12 cellular contexts compared by ENCODE assay signal in genomic region chr18:79682481-79682880, GRCh38. TPM values are rescaled to one million over a fixed set of nuclear protein-coding genes. Genes with fewer than 3 reads are reported as not detected.
DNase-seq lines count a peak whose midpoint lies in the region; ATAC-seq and TF ChIP-seq lines count a peak whose summit lies in the region.
"Had no signal": no experiment of that assay in that cellular context is flagged by ENCODE, and none has a peak within 500 bp of the region (broad histone marks: within the 10 kb centered on the region; RNA-seq: fewer than 3 reads in every experiment).

No MANE protein-coding gene starts in this region.

- peaks cover 33% of the 10 kb centered on the region for H3K4me1 ChIP-seq in mucosa of descending colon (ENCODE audit: low read depth)

- H3K4me1 Mint-ChIP-seq in activated naive CD4-positive, alpha-beta T cell treated with anti-CD3 and anti-CD28 coated beads, Interleukin-2, amount 10 ng/mL, durations not matched to agents 7 days and 5 days, result peaks cover 76% of the 10 kb centered on the region
- H3K4me1 Mint-ChIP-seq in WTC11 (peaks cover 27% of the 10 kb centered on the region), glutamatergic neuron (ENCODE audit: low read depth, unreplicated experiment) (peaks cover 10% of the 10 kb centered on the region)
- peaks cover 37 to 62% of the 10 kb centered on the region in 2 donors for H3K4me1 Mint-ChIP-seq in stimulated activated naive B cell treated with anti-CD40 and anti-IgM and Interleukin-4, amounts not matched to agents 10 μg/mL and 1 μg/mL and 100 μg/mL, for 72 hours

- H3K9me3 Mint-ChIP-seq in activated naive CD4-positive, alpha-beta T cell treated with anti-CD3 and anti-CD28 coated beads, Interleukin-2, amount 10 ng/mL, durations not matched to agents 7 days and 5 days, result no peaks in the 10 kb centered on the region
- no peaks in the 10 kb centered on the region for H3K9me3 Mint-ChIP-seq in WTC11
- peaks cover 9% of the 10 kb centered on the region for H3K9me3 Mint-ChIP-seq in glutamatergic neuron (ENCODE audit: unreplicated experiment)
- no peaks in the 10 kb centered on the region for H3K9me3 Mint-ChIP-seq in stimulated activated naive B cell treated with anti-CD40 and anti-IgM and Interleukin-4, amounts not matched to agents 10 μg/mL and 1 μg/mL and 100 μg/mL, for 72 hours

- POLR2A ChIA-PET in WTC11 (lab: Charles Lee), result no interaction called here

- peak overlapping the region; percentile 87 for H3K4me3 Mint-ChIP-seq in activated naive CD4-positive, alpha-beta T cell treated with anti-CD3 and anti-CD28 coated beads, Interleukin-2, amount 10 ng/mL, durations not matched to agents 7 days and 5 days
- H3K4me3 Mint-ChIP-seq in WTC11, result no peak overlapping the region
- H3K4me3 Mint-ChIP-seq in glutamatergic neuron (ENCODE audit: unreplicated experiment), result peak overlapping the region; percentile 41
- peak overlapping the region in 1 of 2 donors; percentile 74 for H3K4me3 Mint-ChIP-seq in stimulated activated naive B cell treated with anti-CD40 and anti-IgM and Interleukin-4, amounts not matched to agents 10 μg/mL and 1 μg/mL and 100 μg/mL, for 72 hours

- TF ChIP-seq CTCF in WTC11 (IDR thresholded peaks at IDR 0.05) (no peak), glutamatergic neuron (IDR thresholded peaks at IDR 0.05; ENCODE audit: partially characterized antibody, unreplicated experiment) (no peak), mucosa of descending colon (IDR thresholded peaks at IDR 0.05) (no peak)

- no peak for DNase-seq in activated naive CD4-positive, alpha-beta T cell treated with anti-CD3 and anti-CD28 coated beads, Interleukin-2, amount 10 ng/mL, durations not matched to agents 7 days and 5 days
- no peak for DNase-seq in activated naive CD4-positive, alpha-beta T cell treated with Interleukin-2 at 50 U/mL for 16 hours
- no peak for DNase-seq in WTC11 (ENCODE audit: low spot score)
- DNase-seq in glutamatergic neuron, result no peak
- no peak for DNase-seq in stimulated activated naive B cell treated with anti-CD40 and anti-IgM and Interleukin-4, amounts not matched to agents 10 μg/mL and 1 μg/mL and 100 μg/mL, for 72 hours
- DNase-seq in mucosa of descending colon, result no peak
- DNase-seq in NCI-H1930 (lab: John Stamatoyannopoulos, UW), result no peak
- DNase-seq in OCI-M2 (lab: John Stamatoyannopoulos, UW; ENCODE audit: unreplicated experiment), result no peak
- DNase-seq: left ventricle myocardium superior, NCI-H187 treated with DMSO at 0.1 percent for 48 hours, NCI-H526, right lobe of liver had no signal

- peak overlapping the region; percentile 95 for H3K27ac Mint-ChIP-seq in activated naive CD4-positive, alpha-beta T cell treated with anti-CD3 and anti-CD28 coated beads, Interleukin-2, amount 10 ng/mL, durations not matched to agents 7 days and 5 days
- peak overlapping the region; percentile 62; the same call in 1 of the 2 replicates for H3K27ac Mint-ChIP-seq in WTC11
- H3K27ac Mint-ChIP-seq in glutamatergic neuron (ENCODE audit: unreplicated experiment), result no peak overlapping the region
- peak overlapping the region; percentile 94 for H3K27ac Mint-ChIP-seq in stimulated activated naive B cell treated with anti-CD40 and anti-IgM and Interleukin-4, amounts not matched to agents 10 μg/mL and 1 μg/mL and 100 μg/mL, for 72 hours

- intact Hi-C loops in mucosa of descending colon (cut with DNase I, micrococcal nuclease), result no loop called here

- no peak for ATAC-seq in WTC11
- no peak for ATAC-seq in stimulated activated naive B cell treated with anti-CD40 and anti-IgM and Interleukin-4, amounts not matched to agents 10 μg/mL and 1 μg/mL and 100 μg/mL, for 72 hours (replicated peaks)
- no peak for ATAC-seq in mucosa of descending colon
- ATAC-seq: left ventricle myocardium superior, right lobe of liver had no signal

- H3K36me3 Mint-ChIP-seq in activated naive CD4-positive, alpha-beta T cell treated with anti-CD3 and anti-CD28 coated beads, Interleukin-2, amount 10 ng/mL, durations not matched to agents 7 days and 5 days, result peaks cover 53% of the 10 kb centered on the region
- no peaks in the 10 kb centered on the region for H3K36me3 Mint-ChIP-seq in WTC11
- peaks cover 6% of the 10 kb centered on the region for H3K36me3 Mint-ChIP-seq in glutamatergic neuron (ENCODE audit: unreplicated experiment)
- H3K36me3 Mint-ChIP-seq in stimulated activated naive B cell treated with anti-CD40 and anti-IgM and Interleukin-4, amounts not matched to agents 10 μg/mL and 1 μg/mL and 100 μg/mL, for 72 hours, result peaks cover 12 to 28% of the 10 kb centered on the region in 2 donors

- CTCF ChIA-PET in activated naive CD4-positive, alpha-beta T cell treated with anti-CD3 and anti-CD28 coated beads, Interleukin-2, amount 10 ng/mL, durations not matched to agents 7 days and 5 days (lab: Charles Lee), result no interaction called here
- CTCF ChIA-PET in WTC11 (lab: Charles Lee), result no interaction called here

- no peaks in the 10 kb centered on the region for H3K27me3 Mint-ChIP-seq in activated naive CD4-positive, alpha-beta T cell treated with anti-CD3 and anti-CD28 coated beads, Interleukin-2, amount 10 ng/mL, durations not matched to agents 7 days and 5 days
- no peaks in the 10 kb centered on the region for H3K27me3 Mint-ChIP-seq in WTC11 (ENCODE audit: low read depth)
- H3K27me3 Mint-ChIP-seq in glutamatergic neuron (ENCODE audit: unreplicated experiment), result peaks cover 3% of the 10 kb centered on the region
- H3K27me3 Mint-ChIP-seq in stimulated activated naive B cell treated with anti-CD40 and anti-IgM and Interleukin-4, amounts not matched to agents 10 μg/mL and 1 μg/mL and 100 μg/mL, for 72 hours, result no peaks in the 10 kb centered on the region

- H3K36me3 ChIP-seq in mucosa of descending colon (ENCODE audit: low read depth), result no peaks in the 10 kb centered on the region
- H3K36me3 ChIP-seq: right lobe of liver had no signal

- no peak overlapping the region for H3K4me3 ChIP-seq in mucosa of descending colon
- H3K4me3 ChIP-seq: right lobe of liver had no signal

- no peaks in the 10 kb centered on the region for H3K9me3 ChIP-seq in mucosa of descending colon
- H3K9me3 ChIP-seq: right lobe of liver had no signal

TF ChIP-seq in WTC11, 78 proteins besides CTCF, POLR2A, EP300 and RAD21:
- TF ChIP-seq PRDM15 (CRISPR knock-in tag; IDR thresholded peaks at IDR 0.05) (no peak), ETV6 (CRISPR knock-in tag; IDR thresholded peaks at IDR 0.05) (no peak), ATF6 (CRISPR knock-in tag; IDR thresholded peaks at IDR 0.05) (no peak), ZNF416 (CRISPR knock-in tag; IDR thresholded peaks at IDR 0.05) (no peak), HMGA2 (CRISPR knock-in tag; IDR thresholded peaks at IDR 0.05) (no peak)

RNA-seq across cellular contexts. Expression of gene CTDP1, which starts 2.9 kb away (rescaled TPM):
- total RNA-seq in WTC11 (2021) (33.3 to 39.7 TPM (median 34.5 TPM) in 3 replicates), glutamatergic neuron (ENCODE audit: unreplicated experiment) (34.8 TPM), mucosa of descending colon (10 to 100 TPM; 28.6 to 37.4 (median 30.1) TPM)
